Comparison of ENCODE assay signal across 8 cellular contexts in the genomic region with DNA sequence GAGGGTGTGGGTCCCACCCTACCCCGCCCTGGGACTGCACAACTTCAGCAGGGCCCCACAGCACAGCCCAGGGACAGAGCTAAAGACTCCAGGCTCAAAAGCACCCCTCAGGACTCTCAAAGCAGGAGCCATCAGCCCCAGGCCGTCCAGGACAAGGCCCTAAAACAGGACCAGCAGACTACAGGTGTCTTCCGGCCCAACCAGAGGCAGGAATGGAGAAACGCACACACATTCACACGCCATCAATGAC. TPM values are rescaled to one million over a fixed set of nuclear protein-coding genes. Genes with fewer than 3 reads are reported as not detected.
DNase-seq lines count a peak whose midpoint lies in the region; ATAC-seq and TF ChIP-seq lines count a peak whose summit lies in the region.

No MANE protein-coding gene starts in this region.

- peak overlapping the region; percentile 97 for H3K27ac ChIP-seq in stomach smooth muscle (ENCODE audit: low read length)

- H3K36me3 ChIP-seq in stomach smooth muscle (ENCODE audit: control insufficient read depth in 2 of 2, insufficient read depth in 2 of 2, low read length in 2 of 2), result peaks cover 14 to 17% of the 10 kb centered on the region in 2 donors

- peaks cover 44 to 63% of the 10 kb centered on the region in 2 donors for H3K36me3 Mint-ChIP-seq in CD14-positive monocyte
- peaks cover 30% of the 10 kb centered on the region for H3K36me3 Mint-ChIP-seq in activated naive CD8-positive, alpha-beta T cell treated with anti-CD3 and anti-CD28 coated beads, Interleukin-2, amount 10 ng/mL, durations not matched to agents 7 days and 5 days

- peak overlapping the region; percentile 95 to 100 (median 97) for H3K27ac Mint-ChIP-seq in CD14-positive monocyte
- H3K27ac Mint-ChIP-seq in activated naive CD8-positive, alpha-beta T cell treated with anti-CD3 and anti-CD28 coated beads, Interleukin-2, amount 10 ng/mL, durations not matched to agents 7 days and 5 days, result peak overlapping the region; percentile 99

- no peaks in the 10 kb centered on the region for H3K9me3 Mint-ChIP-seq in CD14-positive monocyte
- H3K9me3 Mint-ChIP-seq in activated naive CD8-positive, alpha-beta T cell treated with anti-CD3 and anti-CD28 coated beads, Interleukin-2, amount 10 ng/mL, durations not matched to agents 7 days and 5 days, result no peaks in the 10 kb centered on the region

- peak overlapping the region; percentile 92 to 97 for H3K4me3 ChIP-seq in stomach smooth muscle (ENCODE audit: low read length in 2 of 2)

- H3K27me3 ChIP-seq in stomach smooth muscle (ENCODE audit: control insufficient read depth in 1 of 2, insufficient read depth in 2 of 2, low read length in 2 of 2), result no peaks in the 10 kb centered on the region

- peak; percentile 39 for ATAC-seq in HG02852 (IDR thresholded peaks at IDR 0.05; ENCODE audit: unreplicated experiment)
- ATAC-seq in activated naive CD8-positive, alpha-beta T cell treated with anti-CD3 and anti-CD28 coated beads, Interleukin-2, amount 10 ng/mL, durations not matched to agents 7 days and 5 days (ENCODE audit: low read depth), result peak; percentile 43
- ATAC-seq in HG03432 (IDR thresholded peaks at IDR 0.05; ENCODE audit: unreplicated experiment), result no peak
- ATAC-seq in HG03378 (IDR thresholded peaks at IDR 0.05; ENCODE audit: unreplicated experiment), result no peak

- H3K27me3 Mint-ChIP-seq in CD14-positive monocyte (ENCODE audit: low read depth in 3 of 3), result no peaks in the 10 kb centered on the region
- H3K27me3 Mint-ChIP-seq in activated naive CD8-positive, alpha-beta T cell treated with anti-CD3 and anti-CD28 coated beads, Interleukin-2, amount 10 ng/mL, durations not matched to agents 7 days and 5 days, result no peaks in the 10 kb centered on the region

- H3K9ac ChIP-seq in stomach smooth muscle (ENCODE audit: low read length in 2 of 2), result peak overlapping the region; percentile 98 to 100

- no peaks in the 10 kb centered on the region for H3K9me3 ChIP-seq in stomach smooth muscle (ENCODE audit: control insufficient read depth in 2 of 2, low read length in 2 of 2)

- H3K4me1 ChIP-seq in stomach smooth muscle (ENCODE audit: control insufficient read depth, insufficient read depth, low read length), result peaks cover 48% of the 10 kb centered on the region

- no peak for TF ChIP-seq CTCF in CD14-positive monocyte (IDR thresholded peaks at IDR 0.05)

- DNase-seq in CD14-positive monocyte (ENCODE audit: low spot score) (no peak), iPS-NIHi11 (ENCODE audit: low spot score) (peak; percentile 50), 8988T (no peak)
- no peak for DNase-seq in activated naive CD8-positive, alpha-beta T cell treated with anti-CD3 and anti-CD28 coated beads, Interleukin-2, amount 10 ng/mL, durations not matched to agents 7 days and 5 days

- POLR2A ChIA-PET in activated naive CD8-positive, alpha-beta T cell treated with anti-CD3 and anti-CD28 coated beads, Interleukin-2, amount 10 ng/mL, durations not matched to agents 7 days and 5 days (lab: Charles Lee), result interaction anchor here (0.6 to 6.5 kb wide), 14 partner anchors 9 to 535 kb away, joined by 3 to 57 read pairs (median 5); partner anchors contain the start of genes ATRIP, CCDC51, PFKFB4 and SHISA5

- H3K4me1 Mint-ChIP-seq in CD14-positive monocyte, result peaks cover 48% of the 10 kb centered on the region
- peaks cover 42% of the 10 kb centered on the region for H3K4me1 Mint-ChIP-seq in activated naive CD8-positive, alpha-beta T cell treated with anti-CD3 and anti-CD28 coated beads, Interleukin-2, amount 10 ng/mL, durations not matched to agents 7 days and 5 days

- intact Hi-C loops in CD14-positive monocyte (cut with micrococcal nuclease), result no loop called here

- H3K4me3 Mint-ChIP-seq in CD14-positive monocyte, result peak overlapping the region; percentile 89 to 96
- peak overlapping the region; percentile 88 for H3K4me3 Mint-ChIP-seq in activated naive CD8-positive, alpha-beta T cell treated with anti-CD3 and anti-CD28 coated beads, Interleukin-2, amount 10 ng/mL, durations not matched to agents 7 days and 5 days

RNA-seq across cellular contexts. Expression of gene ATRIP, which starts 26.1 kb away (rescaled TPM):
- 1 to 10 TPM; 1.8 to 2.8 TPM for polyA plus RNA-seq in CD14-positive monocyte
- 10 to 100 TPM; 17.0 to 19.9 TPM for total RNA-seq in activated naive CD8-positive, alpha-beta T cell treated with anti-CD3 and anti-CD28 coated beads, Interleukin-2, amount 10 ng/mL, durations not matched to agents 7 days and 5 days

RNA-seq across cellular contexts. Expression of gene SHISA5, which starts 31.4 kb away (rescaled TPM):
- 100 to 1,000 TPM; 242 to 266 TPM for polyA plus RNA-seq in CD14-positive monocyte
- total RNA-seq in activated naive CD8-positive, alpha-beta T cell treated with anti-CD3 and anti-CD28 coated beads, Interleukin-2, amount 10 ng/mL, durations not matched to agents 7 days and 5 days, result 100 to 1,000 TPM; 215 to 224 TPM

RNA-seq across cellular contexts. Expression of gene TMA7, which starts 32.5 kb away (rescaled TPM):
- 100 to 1,000 TPM; 478 to 559 TPM for polyA plus RNA-seq in CD14-positive monocyte
- total RNA-seq in activated naive CD8-positive, alpha-beta T cell treated with anti-CD3 and anti-CD28 coated beads, Interleukin-2, amount 10 ng/mL, durations not matched to agents 7 days and 5 days, result 100 to 1,000 TPM; 260 to 263 TPM

RNA-seq across cellular contexts. Expression of gene CCDC51, which starts 32.7 kb away (rescaled TPM):
- 1 to 10 TPM; 5.4 to 5.9 TPM for polyA plus RNA-seq in CD14-positive monocyte
- total RNA-seq in activated naive CD8-positive, alpha-beta T cell treated with anti-CD3 and anti-CD28 coated beads, Interleukin-2, amount 10 ng/mL, durations not matched to agents 7 days and 5 days, result 10 to 100 TPM; 11.5 to 12.2 TPM

RNA-seq across cellular contexts. Expression of gene PLXNB1, which starts 42.7 kb away (rescaled TPM):
- polyA plus RNA-seq in CD14-positive monocyte, result under 1 TPM in 1 of 2 donors, not detected in 1; 0.14 TPM
- 1 to 10 TPM; 4.5 to 6.2 TPM for total RNA-seq in activated naive CD8-positive, alpha-beta T cell treated with anti-CD3 and anti-CD28 coated beads, Interleukin-2, amount 10 ng/mL, durations not matched to agents 7 days and 5 days

Comparison
In these comparisons a context has a peak if more than half of its experiments do, and no peak if none do; other contexts are left out.
1. ATAC-seq: peak in HG02852 (single experiment) and activated naive CD8-positive, alpha-beta T cell treated with anti-CD3 and anti-CD28 coated beads, Interleukin-2, amount 10 ng/mL, durations not matched to agents 7 days and 5 days (single experiment); none in HG03432 (single experiment) and HG03378 (single experiment).